1 cellular context compared by ENCODE assay signal in genomic region chr11:106086135-106086534, GRCh38.
TF ChIP-seq lines count a peak whose summit lies in the region.

No MANE protein-coding gene starts in this region.

TF ChIP-seq in GM12878, 131 proteins besides CTCF, POLR2A, EP300 and RAD21:
- TF ChIP-seq, protein P1, sequence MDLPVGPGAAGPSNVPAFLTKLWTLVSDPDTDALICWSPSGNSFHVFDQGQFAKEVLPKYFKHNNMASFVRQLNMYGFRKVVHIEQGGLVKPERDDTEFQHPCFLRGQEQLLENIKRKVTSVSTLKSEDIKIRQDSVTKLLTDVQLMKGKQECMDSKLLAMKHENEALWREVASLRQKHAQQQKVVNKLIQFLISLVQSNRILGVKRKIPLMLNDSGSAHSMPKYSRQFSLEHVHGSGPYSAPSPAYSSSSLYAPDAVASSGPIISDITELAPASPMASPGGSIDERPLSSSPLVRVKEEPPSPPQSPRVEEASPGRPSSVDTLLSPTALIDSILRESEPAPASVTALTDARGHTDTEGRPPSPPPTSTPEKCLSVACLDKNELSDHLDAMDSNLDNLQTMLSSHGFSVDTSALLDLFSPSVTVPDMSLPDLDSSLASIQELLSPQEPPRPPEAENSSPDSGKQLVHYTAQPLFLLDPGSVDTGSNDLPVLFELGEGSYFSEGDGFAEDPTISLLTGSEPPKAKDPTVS (IDR thresholded peaks at IDR 0.05; ENCODE audit: low read depth, low read length) = no peak
- no peak for TF ChIP-seq SPI1 (IDR thresholded peaks at IDR 0.05; ENCODE audit: borderline replicate concordance, insufficient read depth, low read depth, low read length)
- TF ChIP-seq ZSCAN29 (IDR thresholded peaks at IDR 0.05) = no peak
- no peak for TF ChIP-seq DPF2 (IDR thresholded peaks at IDR 0.05)
- no peak for TF ChIP-seq ZBED1 (IDR thresholded peaks at IDR 0.05; ENCODE audit: borderline replicate concordance)
- no peak for TF ChIP-seq HDGF (IDR thresholded peaks at IDR 0.05)
- TF ChIP-seq GABPA (IDR thresholded peaks at IDR 0.05; ENCODE audit: low read depth) = no peak
- no peak for TF ChIP-seq YBX1 (IDR thresholded peaks at IDR 0.05)
- TF ChIP-seq NFXL1 (IDR thresholded peaks at IDR 0.05; ENCODE audit: borderline replicate concordance) = no peak
- TF ChIP-seq TAF1 (IDR thresholded peaks at IDR 0.05; ENCODE audit: borderline replicate concordance, low read depth, low read length) = no peak
- TF ChIP-seq MTA2 (IDR thresholded peaks at IDR 0.05; ENCODE audit: low read depth) = no peak
- TF ChIP-seq RB1 (IDR thresholded peaks at IDR 0.05; ENCODE audit: borderline replicate concordance) = no peak
- no peak for TF ChIP-seq CUX1 (IDR thresholded peaks at IDR 0.05; ENCODE audit: insufficient replicate concordance, low read depth, low read length)
- TF ChIP-seq ELK1 (IDR thresholded peaks at IDR 0.05; ENCODE audit: low read depth, low read length) = no peak
- TF ChIP-seq PAX5 (IDR thresholded peaks at IDR 0.05; ENCODE audit: borderline replicate concordance, low read depth, low read length) = no peak
- TF ChIP-seq, protein P2, sequence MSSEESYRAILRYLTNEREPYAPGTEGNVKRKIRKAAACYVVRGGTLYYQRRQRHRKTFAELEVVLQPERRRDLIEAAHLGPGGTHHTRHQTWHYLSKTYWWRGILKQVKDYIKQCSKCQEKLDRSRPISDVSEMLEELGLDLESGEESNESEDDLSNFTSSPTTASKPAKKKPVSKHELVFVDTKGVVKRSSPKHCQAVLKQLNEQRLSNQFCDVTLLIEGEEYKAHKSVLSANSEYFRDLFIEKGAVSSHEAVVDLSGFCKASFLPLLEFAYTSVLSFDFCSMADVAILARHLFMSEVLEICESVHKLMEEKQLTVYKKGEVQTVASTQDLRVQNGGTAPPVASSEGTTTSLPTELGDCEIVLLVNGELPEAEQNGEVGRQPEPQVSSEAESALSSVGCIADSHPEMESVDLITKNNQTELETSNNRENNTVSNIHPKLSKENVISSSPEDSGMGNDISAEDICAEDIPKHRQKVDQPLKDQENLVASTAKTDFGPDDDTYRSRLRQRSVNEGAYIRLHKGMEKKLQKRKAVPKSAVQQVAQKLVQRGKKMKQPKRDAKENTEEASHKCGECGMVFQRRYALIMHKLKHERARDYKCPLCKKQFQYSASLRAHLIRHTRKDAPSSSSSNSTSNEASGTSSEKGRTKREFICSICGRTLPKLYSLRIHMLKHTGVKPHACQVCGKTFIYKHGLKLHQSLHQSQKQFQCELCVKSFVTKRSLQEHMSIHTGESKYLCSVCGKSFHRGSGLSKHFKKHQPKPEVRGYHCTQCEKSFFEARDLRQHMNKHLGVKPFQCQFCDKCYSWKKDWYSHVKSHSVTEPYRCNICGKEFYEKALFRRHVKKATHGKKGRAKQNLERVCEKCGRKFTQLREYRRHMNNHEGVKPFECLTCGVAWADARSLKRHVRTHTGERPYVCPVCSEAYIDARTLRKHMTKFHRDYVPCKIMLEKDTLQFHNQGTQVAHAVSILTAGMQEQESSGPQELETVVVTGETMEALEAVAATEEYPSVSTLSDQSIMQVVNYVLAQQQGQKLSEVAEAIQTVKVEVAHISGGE (CRISPR knock-in tag; IDR thresholded peaks at IDR 0.05) = no peak
- TF ChIP-seq, protein P3, sequence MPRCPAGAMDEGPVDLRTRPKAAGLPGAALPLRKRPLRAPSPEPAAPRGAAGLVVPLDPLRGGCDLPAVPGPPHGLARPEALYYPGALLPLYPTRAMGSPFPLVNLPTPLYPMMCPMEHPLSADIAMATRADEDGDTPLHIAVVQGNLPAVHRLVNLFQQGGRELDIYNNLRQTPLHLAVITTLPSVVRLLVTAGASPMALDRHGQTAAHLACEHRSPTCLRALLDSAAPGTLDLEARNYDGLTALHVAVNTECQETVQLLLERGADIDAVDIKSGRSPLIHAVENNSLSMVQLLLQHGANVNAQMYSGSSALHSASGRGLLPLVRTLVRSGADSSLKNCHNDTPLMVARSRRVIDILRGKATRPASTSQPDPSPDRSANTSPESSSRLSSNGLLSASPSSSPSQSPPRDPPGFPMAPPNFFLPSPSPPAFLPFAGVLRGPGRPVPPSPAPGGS (IDR thresholded peaks at IDR 0.05; ENCODE audit: borderline replicate concordance, insufficient read depth, low read depth, low read length, poor library complexity, severe bottlenecking) = no peak
